15 cellular contexts compared by ENCODE assay signal in the genomic region with DNA sequence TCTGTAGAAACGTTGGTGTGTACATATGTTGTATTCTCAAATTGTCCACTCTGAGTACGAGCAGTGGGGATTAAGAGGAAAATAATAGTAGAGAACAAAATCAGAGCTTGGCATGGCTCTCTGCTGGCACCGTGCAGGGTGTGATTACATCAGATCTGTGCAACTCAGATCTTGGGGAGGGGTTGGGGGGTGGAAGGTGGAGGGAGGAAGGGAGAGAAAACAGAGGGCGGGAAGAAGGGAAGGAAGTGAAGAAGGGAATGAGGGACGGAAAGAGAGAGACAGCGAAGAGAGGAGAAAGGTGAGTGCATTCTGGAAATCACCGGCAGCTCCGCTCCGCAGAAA. TPM values are rescaled to one million over a fixed set of nuclear protein-coding genes. Genes with fewer than 3 reads are reported as not detected.
DNase-seq lines count a peak whose midpoint lies in the region; ATAC-seq and TF ChIP-seq lines count a peak whose summit lies in the region.
"Had no signal": no experiment of that assay in that cellular context is flagged by ENCODE, and none has a peak within 500 bp of the region (broad histone marks: within the 10 kb centered on the region; RNA-seq: fewer than 3 reads in every experiment).

No MANE protein-coding gene starts in this region.

- DNase-seq in NCI-H1417 (lab: John Stamatoyannopoulos, UW) (peak in 2 of 3 experiments; percentile 67 to 81), NCI-H1417 treated with DMSO at 0.1 percent for 48 hours (lab: John Stamatoyannopoulos, UW) (no peak), chondrocyte (ENCODE audit: low spot score) (no peak), right lobe of liver (peak in 1 of 3 donors; percentile 64), thoracic aorta (ENCODE audit: low spot score) (no peak), GM19240 (ENCODE audit: insufficient read length, low spot score) (no peak), pons (ENCODE audit: low spot score) (no peak)
- DNase-seq: erythroblast; GDM1; mammary epithelial cell; NCI-H1694 treated with DMSO at 0.1 percent for 48 hours; stimulated activated naive CD4-positive, alpha-beta T cell had no signal

- H3K36me3 ChIP-seq in right lobe of liver = no peaks in the 10 kb centered on the region
- H3K36me3 ChIP-seq in thoracic aorta = no peaks in the 10 kb centered on the region

- H3K4me3 ChIP-seq in right lobe of liver (peak overlapping the region; percentile 23 to 63 (median 60)), thoracic aorta (peak overlapping the region; percentile 82)
- H3K4me3 ChIP-seq: A549 had no signal

- H3K9me3 ChIP-seq in right lobe of liver (no peaks in the 10 kb centered on the region), thoracic aorta (peaks cover 9% of the 10 kb centered on the region)

- TF ChIP-seq CTCF in chondrocyte (IDR thresholded peaks at IDR 0.05) = no peak
- no peak for TF ChIP-seq CTCF in right lobe of liver (IDR thresholded peaks at IDR 0.05)
- TF ChIP-seq CTCF in thoracic aorta (IDR thresholded peaks at IDR 0.05) = no peak

- ATAC-seq in right lobe of liver = peak; percentile 81 to 93 (median 86)
- no peak for ATAC-seq in thoracic aorta (ENCODE audit: insufficient number of reproducible peaks, low FRiP score, low read depth)
- ATAC-seq in HG03354 (IDR thresholded peaks at IDR 0.05; ENCODE audit: poor library complexity, severe bottlenecking, unreplicated experiment) = no peak

- peaks cover 0 to 5% (median 0%) of the 10 kb centered on the region in 4 donors for H3K4me1 ChIP-seq in right lobe of liver
- H3K4me1 ChIP-seq in thoracic aorta (ENCODE audit: control insufficient read depth in 1 of 2, low read depth in 2 of 2) = no peaks in the 10 kb centered on the region
- H3K4me1 ChIP-seq: A549 had no signal

- H3K36me3 Mint-ChIP-seq in chondrocyte (ENCODE audit: low read depth) = peaks cover 8% of the 10 kb centered on the region

- no peak for TF ChIP-seq POLR2A in right lobe of liver (IDR thresholded peaks at IDR 0.05)

- H3K27ac ChIP-seq in right lobe of liver = peak overlapping the region in 2 of 3 donors; percentile 55 to 79
- H3K27ac ChIP-seq in thoracic aorta = peak overlapping the region; percentile 30 to 36
- H3K27ac ChIP-seq: A549, VCaP had no signal

- H3K4me3 Mint-ChIP-seq in chondrocyte (ENCODE audit: unreplicated experiment) = peak overlapping the region; percentile 27

- peaks cover 40% of the 10 kb centered on the region for H3K27me3 Mint-ChIP-seq in chondrocyte (ENCODE audit: low read depth)

- peaks cover 18% of the 10 kb centered on the region for H3K9me3 Mint-ChIP-seq in chondrocyte (ENCODE audit: low read depth)

- H3K27me3 ChIP-seq in right lobe of liver = no peaks in the 10 kb centered on the region
- H3K27me3 ChIP-seq in thoracic aorta (replicated peaks; ENCODE audit: insufficient read depth) = no peaks in the 10 kb centered on the region

- H3K4me1 Mint-ChIP-seq in chondrocyte (ENCODE audit: low read depth) = peaks cover 6% of the 10 kb centered on the region

- no peak overlapping the region for H3K27ac Mint-ChIP-seq in chondrocyte (ENCODE audit: unreplicated experiment)

- 8% methylated on average over 9 of the region's 9 CpGs for WGBS in right lobe of liver (ENCODE audit: insufficient coverage, low coverage, low lambda C conversion rate, missing lambda C conversion rate)

- intact Hi-C loops in right lobe of liver (cut with DNase I) = no loop called here

RNA-seq across cellular contexts. Expression of a gene that starts 30.9 kb away (rescaled TPM):
- 3.4 to 3.9 TPM (median 3.4 TPM) in 3 replicates for total RNA-seq in chondrocyte
- total RNA-seq in right lobe of liver = 10 to 100 TPM; 14.6 to 34.7 (median 24.2) TPM
- total RNA-seq in thoracic aorta = 1 to 10 TPM; 2.8 to 8.1 TPM

Comparison
In these comparisons a context has a peak if more than half of its experiments do, and no peak if none do; other contexts are left out.
1. DNase-seq: peak in NCI-H1417 (2 of 3); none in NCI-H1417 treated with DMSO at 0.1 percent for 48 hours (single experiment), chondrocyte (single experiment), thoracic aorta (single experiment), GM19240 (single experiment) and pons (single experiment).
2. ATAC-seq: peak in right lobe of liver (4 of 4); none in thoracic aorta (single experiment) and HG03354 (single experiment).